1 cellular context compared by ENCODE assay signal in genomic region chr6:90212274-90212673, GRCh38.
TF ChIP-seq lines count a peak whose summit lies in the region.

No MANE protein-coding gene starts in this region.

TF ChIP-seq in H1, 55 proteins besides CTCF, POLR2A, EP300 and RAD21:
- TF ChIP-seq CHD1 (IDR thresholded peaks at IDR 0.05; ENCODE audit: low read depth, low read length) (no peak), RFX5 (IDR thresholded peaks at IDR 0.05; ENCODE audit: borderline replicate concordance, low read depth, low read length) (no peak)
